ENCODE assay signal across 8 cellular contexts in genomic region chr12:31658743-31659086, GRCh38.
A peak's percentile ranks its signal among the peaks of the same experiment; 100 is the strongest.
DNase-seq lines count a peak whose midpoint lies in the region; ATAC-seq and TF ChIP-seq lines count a peak whose summit lies in the region.

No MANE protein-coding gene starts in this region.

- H3K9ac ChIP-seq in mucosa of rectum (ENCODE audit: low read depth in 1 of 2, low read length in 2 of 2) = peak overlapping the region; percentile 86 to 87

- peak overlapping the region; percentile 98 for H3K4me3 ChIP-seq in GM08714 (ENCODE audit: low read length)
- H3K4me3 ChIP-seq in cardiac fibroblast (replicated peaks in 1 of 2; ENCODE audit: low read depth in 2 of 2, low read length in 2 of 2) = peak overlapping the region; percentile 62 to 77
- H3K4me3 ChIP-seq in mucosa of rectum (ENCODE audit: low read length in 2 of 2) = peak overlapping the region; percentile 92 to 95

- H3K27me3 ChIP-seq in mucosa of rectum (ENCODE audit: control insufficient read depth in 2 of 2, insufficient read depth in 2 of 2, low read length in 2 of 2) = no peaks in the 10 kb centered on the region

- H3K4me1 ChIP-seq in mucosa of rectum (ENCODE audit: control insufficient read depth in 2 of 2, insufficient read depth in 2 of 2, low read length in 2 of 2) = peaks cover 6 to 7% of the 10 kb centered on the region in 2 donors

- no peaks in the 10 kb centered on the region for H3K9me3 ChIP-seq in mucosa of rectum (ENCODE audit: control insufficient read depth in 2 of 2, low read length in 2 of 2)

- DNase-seq in cardiac fibroblast (ENCODE audit: low read depth in 2 of 2) (no peak), NCI-H2107 (lab: John Stamatoyannopoulos, UW) (no peak), NCI-H1417 (lab: John Stamatoyannopoulos, UW) (no peak), T1000 (lab: John Stamatoyannopoulos, UW) (no peak)

- peak overlapping the region; percentile 90 to 94 for H3K27ac ChIP-seq in mucosa of rectum (ENCODE audit: low read depth in 2 of 2, low read length in 2 of 2)

- H3K36me3 ChIP-seq in mucosa of rectum (ENCODE audit: control insufficient read depth in 2 of 2, insufficient read depth in 2 of 2, low read length in 2 of 2) = peaks cover 0 to 4% of the 10 kb centered on the region in 2 donors

- ATAC-seq in HG03378 (IDR thresholded peaks at IDR 0.05; ENCODE audit: unreplicated experiment) (peak; percentile 7), HG03039 (IDR thresholded peaks at IDR 0.05; ENCODE audit: unreplicated experiment) (no peak)

- no peak for TF ChIP-seq CTCF in cardiac fibroblast (IDR thresholded peaks at IDR 0.05; ENCODE audit: low read depth, low read length)
